Comparison of ENCODE assay signal across 20 cellular contexts in genomic region chr18:8350628-8351027, GRCh38.
A peak's percentile ranks its signal among the peaks of the same experiment; 100 is the strongest.
DNase-seq lines count a peak whose midpoint lies in the region; ATAC-seq and TF ChIP-seq lines count a peak whose summit lies in the region.
"Had no signal": no experiment of that assay in that cellular context is flagged by ENCODE, and none has a peak within 500 bp of the region (broad histone marks: within the 10 kb centered on the region; RNA-seq: fewer than 3 reads in every experiment).

No MANE protein-coding gene starts in this region.

- H3K4me3 ChIP-seq in lower lobe of right lung (no peak overlapping the region), upper lobe of right lung (no peak overlapping the region)
- H3K4me3 ChIP-seq: A549; BLaER1 treated with 17β-estradiol and CSF1 and Interleukin-3, amounts not matched to agents 10 nM and 100 nM; HAP-1 had no signal

- intact Hi-C loops in Right ventricle myocardium inferior (cut with DNase I) (no loop called here), Right ventricle myocardium superior (cut with DNase I) (no loop called here), lower lobe of right lung (cut with DNase I) (no loop called here), upper lobe of right lung (cut with DNase I) (no loop called here)

- H3K4me1 ChIP-seq in lower lobe of right lung (no peaks in the 10 kb centered on the region), upper lobe of right lung (no peaks in the 10 kb centered on the region)
- H3K4me1 ChIP-seq: A549; BE2C; BLaER1 treated with 17β-estradiol and CSF1 and Interleukin-3, amounts not matched to agents 10 nM and 100 nM; HAP-1 had no signal

- no peaks in the 10 kb centered on the region for H3K36me3 ChIP-seq in lower lobe of right lung
- no peaks in the 10 kb centered on the region for H3K36me3 ChIP-seq in upper lobe of right lung
- H3K36me3 ChIP-seq: BE2C; BLaER1 treated with 17β-estradiol and CSF1 and Interleukin-3, amounts not matched to agents 10 nM and 100 nM; HAP-1 had no signal

- ATAC-seq in Right ventricle myocardium inferior = peak; percentile 45
- ATAC-seq in Right ventricle myocardium superior (ENCODE audit: poor library complexity) = no peak
- peak; percentile 56 to 65 for ATAC-seq in lower lobe of right lung
- peak; percentile 71 for ATAC-seq in upper lobe of right lung
- no peak for ATAC-seq in GM21381 (IDR thresholded peaks at IDR 0.05; ENCODE audit: unreplicated experiment)
- ATAC-seq: A549 had no signal

- H3K9me3 ChIP-seq in lower lobe of right lung = no peaks in the 10 kb centered on the region
- H3K9me3 ChIP-seq in upper lobe of right lung = no peaks in the 10 kb centered on the region
- H3K9me3 ChIP-seq: BE2C, HAP-1 had no signal

- TF ChIP-seq CTCF in lower lobe of right lung (IDR thresholded peaks at IDR 0.05) (no peak), upper lobe of right lung (IDR thresholded peaks at IDR 0.05) (no peak)

- H3K27ac ChIP-seq in lower lobe of right lung (no peak overlapping the region), upper lobe of right lung (no peak overlapping the region)
- H3K27ac ChIP-seq: A549; BLaER1 treated with 17β-estradiol and CSF1 and Interleukin-3, amounts not matched to agents 10 nM and 100 nM had no signal

- DNase-seq in Right ventricle myocardium inferior (ENCODE audit: missing footprints) = no peak
- DNase-seq in Right ventricle myocardium superior = no peak
- no peak for DNase-seq in lower lobe of right lung
- DNase-seq in upper lobe of right lung = no peak
- DNase-seq in NK-92 (lab: John Stamatoyannopoulos, UW; ENCODE audit: unreplicated experiment) = no peak
- DNase-seq: 8988T; ACHN; AML-193; BE2C; CD4-positive, alpha-beta T cell; CD8-positive, alpha-beta memory T cell; DMS 273 treated with DMSO at 0.1 percent for 48 hours; DMS53; DMS79 treated with DMSO at 0.1 percent for 48 hours; GF-D8; GOT3 had no signal

- no peaks in the 10 kb centered on the region for H3K27me3 ChIP-seq in lower lobe of right lung (ENCODE audit: low read depth)
- no peaks in the 10 kb centered on the region for H3K27me3 ChIP-seq in upper lobe of right lung
- H3K27me3 ChIP-seq: BE2C; BLaER1 treated with 17β-estradiol and CSF1 and Interleukin-3, amounts not matched to agents 10 nM and 100 nM had no signal

Comparison
In these comparisons a context has a peak if more than half of its experiments do, and no peak if none do; other contexts are left out.
1. ATAC-seq: peak in Right ventricle myocardium inferior (single experiment), lower lobe of right lung (2 of 2) and upper lobe of right lung (single experiment); none in Right ventricle myocardium superior (single experiment) and GM21381 (single experiment).